ENCODE assay signal across 8 cellular contexts in the genomic region with DNA sequence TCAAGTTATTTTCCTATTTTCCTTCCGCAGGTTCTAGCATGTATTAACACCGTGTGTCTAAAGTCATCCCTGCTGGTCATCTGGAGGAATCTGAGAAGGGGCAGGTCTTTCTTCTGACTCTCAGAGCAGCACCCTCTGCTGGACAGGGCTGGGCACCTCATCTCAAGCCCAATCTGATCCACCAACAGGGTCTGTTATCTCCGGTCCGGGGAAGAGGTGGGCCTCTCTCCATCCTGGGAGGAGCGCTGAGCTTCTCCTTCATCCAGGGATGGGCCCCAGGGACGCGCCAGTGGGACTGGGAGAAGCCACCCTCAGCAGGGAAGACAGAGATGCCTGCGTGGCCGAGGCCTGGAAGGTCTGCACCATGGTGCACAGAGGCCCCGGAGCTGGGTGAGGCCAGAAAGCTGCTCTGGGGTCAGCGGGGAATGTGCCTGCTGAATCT. TPM values are rescaled to one million over a fixed set of nuclear protein-coding genes. Genes with fewer than 3 reads are reported as not detected.
A peak's percentile ranks its signal among the peaks of the same experiment; 100 is the strongest.
DNase-seq lines count a peak whose midpoint lies in the region; ATAC-seq and TF ChIP-seq lines count a peak whose summit lies in the region.

No MANE protein-coding gene starts in this region.

- no peak for ATAC-seq in GM18909 (IDR thresholded peaks at IDR 0.05; ENCODE audit: poor library complexity, unreplicated experiment)

- no peak overlapping the region for H2AFZ ChIP-seq in OCI-LY7 (ENCODE audit: low read length)

- no peak overlapping the region for H3K27ac ChIP-seq in OCI-LY7 (ENCODE audit: low read depth, low read length, poor library complexity, severe bottlenecking)

- TF ChIP-seq CTCF in OCI-LY7 (conservative IDR thresholded peaks at IDR 0.05; ENCODE audit: low read length) = peak; percentile 78

- no TSS peak for BruUV-seq in OCI-LY7 (replicated peaks; lab: Mats Ljungman, UMichigan)

- H3K9me3 ChIP-seq in OCI-LY7 (ENCODE audit: low read length) = no peaks in the 10 kb centered on the region

- CTCF ChIA-PET in OCI-LY7 (lab: Charles Lee; ENCODE audit: unreplicated experiment) = no interaction called here

- H3K79me2 ChIP-seq in OCI-LY7 (ENCODE audit: insufficient read depth, low read depth, low read length) = no peaks in the 10 kb centered on the region

- H3K9me2 ChIP-seq in OCI-LY7 (ENCODE audit: insufficient read depth, low read length) = no peaks in the 10 kb centered on the region

- H4K20me1 ChIP-seq in OCI-LY7 (ENCODE audit: insufficient read depth, low read length) = no peaks in the 10 kb centered on the region

- no peak overlapping the region for H3K4me2 ChIP-seq in OCI-LY7 (ENCODE audit: low read length)

- no peaks in the 10 kb centered on the region for H3K36me3 ChIP-seq in OCI-LY7 (ENCODE audit: insufficient read depth, low read length)

- intact Hi-C loops in OCI-LY7 (cut with micrococcal nuclease; ENCODE audit: unreplicated experiment) = loop anchor here (1.0 kb wide), 1 partner anchor 317 kb away; no protein-coding TSS in a partner anchor

- no peaks in the 10 kb centered on the region for H3K4me1 ChIP-seq in OCI-LY7 (ENCODE audit: insufficient read depth, low read length, poor library complexity, severe bottlenecking)

- no peak overlapping the region for H3K4me3 ChIP-seq in OCI-LY7 (ENCODE audit: low read depth, low read length, poor library complexity, severe bottlenecking)

- DNase-seq in NOMO-1 treated with DMSO at 0.1 percent for 48 hours (lab: John Stamatoyannopoulos, UW; ENCODE audit: unreplicated experiment) (peak; percentile 5), NOMO-1 treated with dmso at 0.1 percent for 144 hours (lab: John Stamatoyannopoulos, UW; ENCODE audit: unreplicated experiment) (no peak), OCI-LY7 (ENCODE audit: low spot score) (peak; percentile 59), glomerular endothelial cell (ENCODE audit: extremely low read depth, low read depth, low spot score) (peak; percentile 44), pons (ENCODE audit: low spot score) (peak; percentile 49), NCI-H2171 treated with DMSO at 0.1 percent for 48 hours (lab: John Stamatoyannopoulos, UW) (no peak)
- peak in 3 of 4 experiments; percentile 4 to 27 (median 9) for DNase-seq in activated naive CD4-positive, alpha-beta T cell (lab: John Stamatoyannopoulos, UW)

- POLR2A ChIA-PET in OCI-LY7 (lab: Charles Lee) = no interaction called here

RNA-seq across cellular contexts. Expression of a gene that starts 26.0 kb away (rescaled TPM):
- total RNA-seq in OCI-LY7 (2014; rRNA removed; shearing (Covaris generic)) = 12.3 and 16.2 TPM in 2 replicates
- total RNA-seq in OCI-LY7 (2022) = 23.7 and 26.3 TPM in 2 replicates
- 6.2 and 8.3 TPM in 2 replicates for total RNA-seq in glomerular endothelial cell

RNA-seq across cellular contexts. Expression of a gene that starts 44.4 kb away (rescaled TPM):
- total RNA-seq in OCI-LY7 (2014; rRNA removed; shearing (Covaris generic)) = 5.9 TPM in 2 replicates
- total RNA-seq in OCI-LY7 (2022) (6.6 and 6.7 TPM in 2 replicates), glomerular endothelial cell (2.5 and 4.0 TPM in 2 replicates)

Comparison
In these comparisons a context has a peak if more than half of its experiments do, and no peak if none do; other contexts are left out.
1. DNase-seq: peak in NOMO-1 treated with DMSO at 0.1 percent for 48 hours (single experiment), OCI-LY7 (single experiment), activated naive CD4-positive, alpha-beta T cell (3 of 4), glomerular endothelial cell (single experiment) and pons (single experiment); none in NOMO-1 treated with dmso at 0.1 percent for 144 hours (single experiment) and NCI-H2171 treated with DMSO at 0.1 percent for 48 hours (single experiment).